ENCODE assay signal across 19 cellular contexts in genomic region chr1:94401206-94401605, GRCh38.
"Had no signal": no experiment of that assay in that cellular context is flagged by ENCODE, and none has a peak within 500 bp of the region (broad histone marks: within the 10 kb centered on the region; RNA-seq: fewer than 3 reads in every experiment).

No MANE protein-coding gene starts in this region.

- H3K36me3 ChIP-seq: neutrophil, ovary, right atrium auricular region, sigmoid colon, thyroid gland had no signal

- DNase-seq: central memory CD4-positive, alpha-beta T cell; effector CD4-positive, alpha-beta T cell; endodermal cell; foreskin melanocyte; head of caudate nucleus; mucosa of descending colon; naive thymus-derived CD8-positive, alpha-beta T cell; ovary; sigmoid colon; small intestine; stimulated activated CD4-positive, alpha-beta T cell treated with anti-CD3 and anti-CD28 coated beads, Interleukin-12 subunit alpha, Interleukin-12 subunit beta, amount 100 ng/mL, for 4 hours; stimulated activated CD4-positive, alpha-beta T cell treated with anti-CD3 and anti-CD28 coated beads, Interleukin-2, amount 100 ng/mL, for 48 hours; stimulated activated naive CD4-positive, alpha-beta T cell treated with Interleukin-2 at 50 U/mL for 16 hours; thyroid gland had no signal

- H3K4me1 ChIP-seq: right atrium auricular region, sigmoid colon, thyroid gland had no signal

- H3K4me2 ChIP-seq: hepatocyte had no signal

- H3K27me3 Mint-ChIP-seq: type B pancreatic cell had no signal

- H3K9me3 Mint-ChIP-seq: endodermal cell; naive thymus-derived CD8-positive, alpha-beta T cell; type B pancreatic cell had no signal

- H3K4me3 ChIP-seq: hepatocyte, mucosa of descending colon, ovary, right atrium auricular region, sigmoid colon, thyroid gland had no signal

- H3K4me1 Mint-ChIP-seq: naive thymus-derived CD8-positive, alpha-beta T cell had no signal

- H3K27ac Mint-ChIP-seq: endodermal cell; naive thymus-derived CD8-positive, alpha-beta T cell; type B pancreatic cell had no signal

- H3K9me3 ChIP-seq: mucosa of descending colon, neutrophil, ovary, right atrium auricular region, sigmoid colon, thyroid gland had no signal

- ATAC-seq: left lobe of liver; mucosa of descending colon; naive thymus-derived CD8-positive, alpha-beta T cell had no signal

- H3K27ac ChIP-seq: hepatocyte, neutrophil, ovary, right atrium auricular region, sigmoid colon, thyroid gland had no signal

- H3K36me3 Mint-ChIP-seq: naive thymus-derived CD8-positive, alpha-beta T cell; type B pancreatic cell had no signal

- H3K27me3 ChIP-seq: hepatocyte, neutrophil, ovary, right atrium auricular region, sigmoid colon, thyroid gland had no signal

- H2AFZ ChIP-seq: hepatocyte had no signal

- H3K4me3 Mint-ChIP-seq: endodermal cell; naive thymus-derived CD8-positive, alpha-beta T cell; type B pancreatic cell had no signal

- H3K79me2 ChIP-seq: hepatocyte had no signal
